ENCODE assay signal across 8 cellular contexts in genomic region chr19:9834302-9834725, GRCh38. TPM values are rescaled to one million over a fixed set of nuclear protein-coding genes. Genes with fewer than 3 reads are reported as not detected.
DNase-seq lines count a peak whose midpoint lies in the region; ATAC-seq and TF ChIP-seq lines count a peak whose summit lies in the region.

No MANE protein-coding gene starts in this region.

- H3K27ac ChIP-seq in right atrium auricular region (peak overlapping the region; percentile 66 to 82), body of pancreas (peak overlapping the region in 3 of 4 donors; percentile 67 to 86 (median 68)), uterus (peak overlapping the region in 1 of 2 donors; percentile 80)

- H3K9me3 ChIP-seq in right atrium auricular region (no peaks in the 10 kb centered on the region), body of pancreas (no peaks in the 10 kb centered on the region), mononuclear cell (ENCODE audit: low read depth, low read length) (no peaks in the 10 kb centered on the region), uterus (no peaks in the 10 kb centered on the region)

- H3K27me3 ChIP-seq in right atrium auricular region (no peaks in the 10 kb centered on the region), body of pancreas (no peaks in the 10 kb centered on the region), mononuclear cell (ENCODE audit: insufficient read depth, low read length) (no peaks in the 10 kb centered on the region), uterus (no peaks in the 10 kb centered on the region)

- DNase-seq in right atrium auricular region (ENCODE audit: low spot score) (no peak), Right ventricle myocardium inferior (ENCODE audit: missing footprints) (no peak), body of pancreas (no peak), uterus (no peak), NCI-H748 (lab: John Stamatoyannopoulos, UW; ENCODE audit: unreplicated experiment) (no peak)
- DNase-seq in activated effector memory CD4-positive, alpha-beta T cell treated with Interleukin-2 at 50 U/mL for 16 hours, result no peak
- no peak for DNase-seq in activated CD4-positive, alpha-beta T cell treated with anti-CD3 and anti-CD28 coated beads, Interleukin-2, amount 50 U/mL, for 1 hour

- TF ChIP-seq CTCF in right atrium auricular region (IDR thresholded peaks at IDR 0.05) (no peak), body of pancreas (IDR thresholded peaks at IDR 0.05) (no peak), uterus (IDR thresholded peaks at IDR 0.05) (no peak)

- intact Hi-C loops in Right ventricle myocardium inferior (cut with DNase I), result no loop called here
- intact Hi-C loops in body of pancreas (cut with DNase I), result no loop called here
- intact Hi-C loops in uterus (cut with DNase I; ENCODE audit: low total_unique reads), result no loop called here

- H3K4me1 ChIP-seq in right atrium auricular region, result peaks cover 0 to 15% of the 10 kb centered on the region in 2 donors
- H3K4me1 ChIP-seq in body of pancreas, result peaks cover 12% of the 10 kb centered on the region
- peaks cover 15% of the 10 kb centered on the region for H3K4me1 ChIP-seq in mononuclear cell (ENCODE audit: insufficient read depth, low read length)
- peaks cover 0 to 6% of the 10 kb centered on the region in 2 donors for H3K4me1 ChIP-seq in uterus

- H3K4me3 ChIP-seq in right atrium auricular region (peak overlapping the region; percentile 98 to 99), body of pancreas (no peak overlapping the region), mononuclear cell (ENCODE audit: low read length) (peak overlapping the region; percentile 61), uterus (peak overlapping the region; percentile 79 to 97)

- peaks cover 12% of the 10 kb centered on the region for H3K36me3 ChIP-seq in right atrium auricular region
- H3K36me3 ChIP-seq in body of pancreas (replicated peaks in 1 of 2; ENCODE audit: insufficient read depth in 1 of 2, low read depth in 2 of 2), result no peaks in the 10 kb centered on the region
- no peaks in the 10 kb centered on the region for H3K36me3 ChIP-seq in uterus

- TF ChIP-seq POLR2A in body of pancreas (IDR thresholded peaks at IDR 0.05) (no peak), uterus (IDR thresholded peaks at IDR 0.05) (no peak)

- 52 to 63% methylated on average over 6 of the region's 6 CpGs for WGBS in body of pancreas, 2 donors

- ATAC-seq in Right ventricle myocardium inferior (no peak), body of pancreas (no peak)

RNA-seq across cellular contexts. Expression of gene PIN1, which starts 0.8 kb away (rescaled TPM):
- total RNA-seq in right atrium auricular region, result 100 to 1,000 TPM; 111 to 125 TPM
- 89.2 TPM for total RNA-seq in Right ventricle myocardium inferior
- total RNA-seq in body of pancreas, result 10 to 100 TPM; 22.7 to 27.0 TPM
- 44.7 TPM for total RNA-seq in mononuclear cell
- 10 to 100 TPM; 36.5 to 85.3 (median 56.9) TPM for total RNA-seq in uterus

RNA-seq across cellular contexts. Expression of gene UBL5, which starts 6.6 kb away (rescaled TPM):
- total RNA-seq in right atrium auricular region (100 to 1,000 TPM; 677 to 684 TPM), Right ventricle myocardium inferior (581 TPM), body of pancreas (100 to 1,000 TPM; 113 to 120 TPM), mononuclear cell (75.8 TPM), uterus (1,000 to 10,000 TPM in 1 of 4 donors, 100 to 1,000 TPM in 3; 180 to 1,153 (median 222) TPM)

RNA-seq across cellular contexts. Expression of gene FBXL12, which starts 15.4 kb away (rescaled TPM):
- total RNA-seq in right atrium auricular region, result 10 to 100 TPM; 10.2 to 15.8 TPM
- 10.4 TPM for total RNA-seq in Right ventricle myocardium inferior
- 10 to 100 TPM; 16.1 to 25.4 TPM for total RNA-seq in body of pancreas
- total RNA-seq in mononuclear cell, result 17.1 TPM
- total RNA-seq in uterus, result 10 to 100 TPM in 3 of 4 donors, 1 to 10 TPM in 1; 8.2 to 25.4 (median 18.6) TPM

Comparison
In these comparisons a context has a peak if more than half of its experiments do, and no peak if none do; other contexts are left out.
1. H3K4me3 ChIP-seq: peak in right atrium auricular region (2 of 2), mononuclear cell (single experiment) and uterus (2 of 2); none in body of pancreas (0 of 2).